In genomic region chr11:62792193-62792575, GRCh38 we compare ENCODE assay signal across 8 cellular contexts. TPM values are rescaled to one million over a fixed set of nuclear protein-coding genes. Genes with fewer than 3 reads are reported as not detected.
DNase-seq lines count a peak whose midpoint lies in the region; ATAC-seq and TF ChIP-seq lines count a peak whose summit lies in the region.

No MANE protein-coding gene starts in this region.

- intact Hi-C loops in OCI-LY7 (cut with micrococcal nuclease; ENCODE audit: unreplicated experiment): no loop called here

- CTCF ChIA-PET in OCI-LY7 (lab: Charles Lee; ENCODE audit: unreplicated experiment): no interaction called here

- H3K9ac ChIP-seq in endocrine pancreas (ENCODE audit: control insufficient read depth, insufficient read depth, low read length): peak overlapping the region; percentile 52

- no peaks in the 10 kb centered on the region for H3K9me2 ChIP-seq in OCI-LY7 (ENCODE audit: insufficient read depth, low read length)

- DNase-seq in GM12864 (ENCODE audit: low read depth) (no peak), OCI-LY7 (ENCODE audit: low spot score) (no peak), neural crest cell (ENCODE audit: low read depth, low spot score) (no peak), globus pallidus (ENCODE audit: low spot score) (no peak), kidney glomerular epithelial cell (lab: John Stamatoyannopoulos, UW) (no peak), NCI-H748 (lab: John Stamatoyannopoulos, UW; ENCODE audit: unreplicated experiment) (no peak)

- H3K36me3 ChIP-seq in OCI-LY7 (ENCODE audit: insufficient read depth, low read length) (peaks cover 80% of the 10 kb centered on the region), endocrine pancreas (ENCODE audit: control insufficient read depth, insufficient read depth, low read length) (peaks cover 15% of the 10 kb centered on the region)

- H2AFZ ChIP-seq in OCI-LY7 (ENCODE audit: low read length): peak overlapping the region; percentile 53; the same call in 1 of the 2 replicates

- H3K4me2 ChIP-seq in OCI-LY7 (ENCODE audit: low read length): peak overlapping the region; percentile 91

- H3K79me2 ChIP-seq in OCI-LY7 (ENCODE audit: insufficient read depth, low read depth, low read length): peaks cover 30% of the 10 kb centered on the region; the same call in 1 of the 2 replicates

- peak overlapping the region; percentile 97 for H3K4me3 Mint-ChIP-seq in neural crest cell

- no peaks in the 10 kb centered on the region for H3K9me3 Mint-ChIP-seq in neural crest cell

- H3K27me3 Mint-ChIP-seq in neural crest cell (ENCODE audit: low read depth): no peaks in the 10 kb centered on the region

- no peak for ATAC-seq in HG03135 (IDR thresholded peaks at IDR 0.05; ENCODE audit: unreplicated experiment)

- H3K27ac ChIP-seq in OCI-LY7 (ENCODE audit: low read depth, low read length, poor library complexity, severe bottlenecking): peak overlapping the region; percentile 50

- no TSS peak for BruUV-seq in OCI-LY7 (replicated peaks; lab: Mats Ljungman, UMichigan)

- no peaks in the 10 kb centered on the region for H3K9me3 ChIP-seq in OCI-LY7 (ENCODE audit: low read length)
- no peaks in the 10 kb centered on the region for H3K9me3 ChIP-seq in endocrine pancreas (ENCODE audit: control insufficient read depth, low read length)

- peaks cover 34% of the 10 kb centered on the region for H3K4me1 ChIP-seq in OCI-LY7 (ENCODE audit: insufficient read depth, low read length, poor library complexity, severe bottlenecking)
- no peaks in the 10 kb centered on the region for H3K4me1 ChIP-seq in endocrine pancreas (ENCODE audit: control insufficient read depth, insufficient read depth, low read length)

- peak overlapping the region; percentile 51 for H3K27ac Mint-ChIP-seq in neural crest cell (ENCODE audit: unreplicated experiment)

- peaks cover 42% of the 10 kb centered on the region for H3K4me1 Mint-ChIP-seq in neural crest cell

- POLR2A ChIA-PET in OCI-LY7 (lab: Charles Lee): no interaction called here

- TF ChIP-seq CTCF in GM12864 (IDR thresholded peaks at IDR 0.05; ENCODE audit: low read depth, low read length, missing control alignments) (no peak), OCI-LY7 (conservative IDR thresholded peaks at IDR 0.05; ENCODE audit: low read length) (0 out of 2 replicates have a peak, but pooled peaks have one; percentile 5), neural crest cell (conservative IDR thresholded peaks at IDR 0.05) (no peak)

- H3K4me3 ChIP-seq in GM12864 (ENCODE audit: low read depth, low read length): peak overlapping the region; percentile 7; the same call in 1 of the 2 replicates
- H3K4me3 ChIP-seq in OCI-LY7 (ENCODE audit: low read depth, low read length, poor library complexity, severe bottlenecking): peak overlapping the region; percentile 78
- H3K4me3 ChIP-seq in endocrine pancreas (ENCODE audit: control insufficient read depth, insufficient read depth, low read length): no peak overlapping the region

- H3K27me3 ChIP-seq in endocrine pancreas (ENCODE audit: control insufficient read depth, insufficient read depth, low read length): no peaks in the 10 kb centered on the region

- H3K36me3 Mint-ChIP-seq in neural crest cell (ENCODE audit: low read depth): peaks cover 11% of the 10 kb centered on the region

- H4K20me1 ChIP-seq in OCI-LY7 (ENCODE audit: insufficient read depth, low read length): no peaks in the 10 kb centered on the region

RNA-seq across cellular contexts. Expression of gene TMEM223, which starts 0.4 kb away (rescaled TPM):
- total RNA-seq in OCI-LY7 (2014; rRNA removed; shearing (Covaris generic)): 32.6 and 42.9 TPM in 2 replicates
- total RNA-seq in OCI-LY7 (2022): 15.8 and 24.4 TPM in 2 replicates
- 20.4 and 23.4 TPM in 2 replicates for total RNA-seq in neural crest cell

RNA-seq across cellular contexts. Expression of gene TMEM179B, which starts 5.0 kb away (rescaled TPM):
- total RNA-seq in OCI-LY7 (2014; rRNA removed; shearing (Covaris generic)): 22.8 and 33.1 TPM in 2 replicates
- total RNA-seq in OCI-LY7 (2022) (18.6 and 21.5 TPM in 2 replicates), neural crest cell (20.0 and 21.4 TPM in 2 replicates)

RNA-seq across cellular contexts. Expression of gene NXF1, which starts 13.1 kb away (rescaled TPM):
- total RNA-seq in OCI-LY7 (2014; rRNA removed; shearing (Covaris generic)): 35.1 and 53.3 TPM in 2 replicates
- total RNA-seq in OCI-LY7 (2022) (50.5 and 62.0 TPM in 2 replicates), neural crest cell (86.6 and 88.1 TPM in 2 replicates)

RNA-seq across cellular contexts. Expression of gene TAF6L, which starts 21.0 kb away (rescaled TPM):
- total RNA-seq in OCI-LY7 (2014; rRNA removed; shearing (Covaris generic)): 23.7 and 26.1 TPM in 2 replicates
- 24.1 and 29.9 TPM in 2 replicates for total RNA-seq in OCI-LY7 (2022)
- total RNA-seq in neural crest cell: 50.5 and 52.0 TPM in 2 replicates

RNA-seq across cellular contexts. Expression of gene POLR2G, which starts 30.8 kb away (rescaled TPM):
- 108 and 118 TPM in 2 replicates for total RNA-seq in OCI-LY7 (2014; rRNA removed; shearing (Covaris generic))
- total RNA-seq in OCI-LY7 (2022): 115 and 118 TPM in 2 replicates
- total RNA-seq in neural crest cell: 161 and 175 TPM in 2 replicates
